1 cellular context compared by ENCODE assay signal in the genomic region with DNA sequence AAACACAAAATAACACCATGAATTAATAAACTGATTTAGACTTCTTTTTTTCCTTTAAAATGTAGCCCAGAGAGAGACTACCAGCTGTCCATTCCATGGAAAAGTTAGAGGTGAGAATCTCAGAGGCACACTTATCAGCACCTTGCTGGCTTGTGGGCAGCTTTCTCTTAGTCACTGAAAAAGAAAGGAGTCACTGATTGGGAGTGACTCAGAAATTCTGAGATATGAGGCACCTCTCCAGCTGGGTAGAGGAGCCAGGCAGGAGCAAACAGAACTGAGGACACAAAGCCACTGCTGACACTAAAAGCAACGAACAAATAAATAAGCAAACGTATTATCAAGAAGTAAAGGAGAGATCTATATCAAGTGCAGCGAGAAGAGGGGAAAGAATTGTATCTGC.
A peak's percentile ranks its signal among the peaks of the same experiment; 100 is the strongest.
TF ChIP-seq lines count a peak whose summit lies in the region.

No MANE protein-coding gene starts in this region.

TF ChIP-seq in HCT116, 20 proteins besides CTCF, POLR2A, EP300 and RAD21 (continued from another document):
- TF ChIP-seq POLR2AphosphoS5 (IDR thresholded peaks at IDR 0.05; ENCODE audit: low read depth, low read length) (peak; percentile 27; the same call in 1 of the 2 replicates), TCF7L2 (IDR thresholded peaks at IDR 0.05; ENCODE audit: borderline replicate concordance, extremely low read depth, insufficient read depth, insufficient read length) (no peak), SRF (IDR thresholded peaks at IDR 0.05; ENCODE audit: low read depth) (peak; percentile 44; the same call in 1 of the 2 replicates)
